ENCODE assay signal across 8 cellular contexts in the genomic region with DNA sequence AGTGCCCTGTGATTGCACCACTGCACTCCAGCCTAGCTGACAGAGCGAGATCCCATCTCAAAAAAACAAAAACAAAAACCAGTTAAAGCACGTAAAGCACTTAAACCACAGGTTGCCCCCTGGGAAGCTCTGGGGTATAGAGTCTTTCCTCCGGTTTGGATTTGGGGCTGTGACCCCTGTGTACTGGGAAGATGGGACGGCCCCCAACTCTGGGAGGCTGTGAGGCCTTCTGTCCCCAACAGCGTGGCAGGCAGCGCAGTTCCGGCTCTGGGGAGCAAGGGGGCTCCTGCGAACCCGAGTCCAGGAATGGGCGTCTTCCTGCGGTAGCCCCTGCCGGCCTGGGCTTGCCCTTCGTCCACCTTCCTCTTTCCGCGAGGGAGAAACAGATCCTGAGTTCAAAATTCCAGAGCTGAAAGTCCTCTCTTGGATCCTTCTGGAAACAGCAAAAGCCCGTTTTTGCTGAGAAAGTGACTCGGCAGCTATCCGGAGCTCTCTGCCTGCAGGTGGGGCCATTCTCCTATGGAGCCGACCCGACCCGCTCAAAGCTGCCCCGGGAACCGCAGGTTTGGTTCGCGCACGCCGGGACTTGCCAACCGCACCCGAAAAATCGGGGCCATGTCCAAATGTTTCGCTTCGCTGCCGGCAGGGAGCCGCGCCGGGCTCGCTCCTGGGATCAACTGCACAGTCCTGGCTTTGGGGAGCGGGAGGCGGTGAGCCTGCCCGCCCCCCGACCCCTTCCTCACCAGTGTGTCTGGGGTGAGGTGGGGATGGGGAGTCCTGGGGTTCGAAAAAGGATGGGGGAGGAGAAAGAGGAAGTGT. TPM values are rescaled to one million over a fixed set of nuclear protein-coding genes. Genes with fewer than 3 reads are reported as not detected.
A peak's percentile ranks its signal among the peaks of the same experiment; 100 is the strongest.
DNase-seq lines count a peak whose midpoint lies in the region; ATAC-seq and TF ChIP-seq lines count a peak whose summit lies in the region.

No MANE protein-coding gene starts in this region.

- H3K27ac ChIP-seq in gastroesophageal sphincter (peak overlapping the region in 3 of 4 donors; percentile 44 to 68 (median 65)), tibial artery (peak overlapping the region; percentile 2 to 54)

- H3K36me3 ChIP-seq in gastroesophageal sphincter: peaks cover 0 to 5% of the 10 kb centered on the region in 2 donors
- peaks cover 0 to 10% (median 0%) of the 10 kb centered on the region in 3 donors for H3K36me3 ChIP-seq in tibial artery

- H3K4me3 ChIP-seq in gastroesophageal sphincter (peak overlapping the region; percentile 39 to 47), tibial artery (peak overlapping the region; percentile 35 to 49)

- H3K4me1 ChIP-seq in gastroesophageal sphincter (peaks cover 0 to 20% (median 9%) of the 10 kb centered on the region in 3 donors), tibial artery (peaks cover 0 to 15% (median 5%) of the 10 kb centered on the region in 4 donors)

- DNase-seq in GM10266 (ENCODE audit: extremely low spot score) (peak; percentile 82), NOMO-1 treated with dmso at 0.1 percent for 144 hours (lab: John Stamatoyannopoulos, UW; ENCODE audit: unreplicated experiment) (peak; percentile 29), occipital lobe (lab: John Stamatoyannopoulos, UW) (peak; percentile 35), tibial artery (peak; percentile 59 to 75)
- peak; percentile 86 for DNase-seq in activated effector memory CD4-positive, alpha-beta T cell treated with anti-CD3 and anti-CD28 coated beads, Interleukin-2, amount 50 U/mL, for 16 hours

- TF ChIP-seq POLR2A in gastroesophageal sphincter (IDR thresholded peaks at IDR 0.05): no peak

- 44 to 53% methylated on average over 3 of the region's 42 CpGs for WGBS in gastroesophageal sphincter (ENCODE audit: low coverage in 1 of 2), 2 donors

- no peaks in the 10 kb centered on the region for H3K27me3 ChIP-seq in gastroesophageal sphincter
- no peaks in the 10 kb centered on the region for H3K27me3 ChIP-seq in tibial artery

- TF ChIP-seq CTCF in GM10266 (IDR thresholded peaks at IDR 0.05; ENCODE audit: control insufficient read depth, insufficient read depth, low read depth, missing control alignments): peak; percentile 55
- TF ChIP-seq CTCF in gastroesophageal sphincter (IDR thresholded peaks at IDR 0.05): peak in 3 of 4 experiments; percentile 39 to 63 (median 40)
- TF ChIP-seq CTCF in tibial artery (IDR thresholded peaks at IDR 0.05): peak; percentile 32

- H3K9me3 ChIP-seq in gastroesophageal sphincter (no peaks in the 10 kb centered on the region), tibial artery (no peaks in the 10 kb centered on the region)

- ATAC-seq in gastroesophageal sphincter (peak; percentile 83), GM21529 (IDR thresholded peaks at IDR 0.05; ENCODE audit: unreplicated experiment) (no peak), HG02610 (IDR thresholded peaks at IDR 0.05; ENCODE audit: unreplicated experiment) (no peak)

- intact Hi-C loops in tibial artery (cut with DNase I; ENCODE audit: low total_unique reads): loop anchor here (5.0 kb wide), 1 partner anchor 92 kb away; no protein-coding TSS in a partner anchor

- no peak for TF ChIP-seq EP300 in gastroesophageal sphincter (IDR thresholded peaks at IDR 0.05)

RNA-seq across cellular contexts. Expression of gene POLA2, which starts 36.3 kb away (rescaled TPM):
- total RNA-seq in gastroesophageal sphincter (10 to 100 TPM in 2 of 4 donors, 1 to 10 TPM in 2; 7.7 to 18.5 (median 13.2) TPM), occipital lobe (0.94 TPM)

RNA-seq across cellular contexts. Expression of gene CAPN1, which starts 43.8 kb away (rescaled TPM):
- 100 to 1,000 TPM; 100 to 196 (median 156) TPM for total RNA-seq in gastroesophageal sphincter
- 56.5 TPM for total RNA-seq in occipital lobe

RNA-seq across cellular contexts. Expression of gene SPDYC, which starts 55.5 kb away (rescaled TPM):
- total RNA-seq in gastroesophageal sphincter: not detected
- not detected for total RNA-seq in occipital lobe

Comparison
In these comparisons a context has a peak if more than half of its experiments do, and no peak if none do; other contexts are left out.
1. DNase-seq: peak in every context shown above with its lines; median percentile 86 in activated effector memory CD4-positive, alpha-beta T cell treated with anti-CD3 and anti-CD28 coated beads, Interleukin-2, amount 50 U/mL, for 16 hours; 82 in GM10266; 67 in tibial artery; 35 in occipital lobe; 29 in NOMO-1 treated with dmso at 0.1 percent for 144 hours.